In the genomic region with DNA sequence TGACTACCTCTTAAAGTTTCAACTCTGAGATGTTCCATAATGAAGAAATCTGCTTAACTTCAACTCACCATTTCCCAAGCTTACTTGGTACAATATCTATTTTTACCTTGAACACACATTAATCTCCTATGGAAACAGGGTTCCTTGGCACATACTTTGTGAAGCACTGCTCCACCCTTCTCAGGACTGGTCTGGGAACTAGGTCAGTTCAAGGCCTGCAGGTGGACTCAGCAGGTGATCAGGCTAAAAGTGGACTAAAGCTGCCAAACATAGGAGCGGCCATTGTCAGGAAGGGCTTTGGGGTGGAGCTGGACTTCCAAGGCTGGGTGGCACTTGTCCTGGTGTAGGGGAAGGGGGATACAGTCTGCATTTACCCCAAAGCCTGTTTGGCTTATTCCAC, we compare ENCODE assay signal across 26 cellular contexts.
"Had no signal": no experiment of that assay in that cellular context is flagged by ENCODE, and none has a peak within 500 bp of the region (broad histone marks: within the 10 kb centered on the region; RNA-seq: fewer than 3 reads in every experiment).

No MANE protein-coding gene starts in this region.

- H3K27me3 Mint-ChIP-seq: stimulated activated naive B cell treated with anti-CD40 and anti-IgM and Interleukin-4, amounts not matched to agents 10 μg/mL and 1 μg/mL and 100 μg/mL, for 72 hours had no signal

- H3K36me3 ChIP-seq: esophagus muscularis mucosa, gastroesophageal sphincter, heart left ventricle, left lung, ovary, sigmoid colon, thoracic aorta, tibial nerve, upper lobe of right lung, uterus had no signal

- H2AFZ ChIP-seq: hepatocyte had no signal

- H3K4me3 ChIP-seq: esophagus muscularis mucosa, gastroesophageal sphincter, heart left ventricle, hepatocyte, left lung, ovary, psoas muscle, sigmoid colon, skin epidermis, thoracic aorta, tibial nerve, upper lobe of right lung, uterus had no signal

- H3K36me3 Mint-ChIP-seq: natural killer cell; stimulated activated naive B cell treated with anti-CD40 and anti-IgM and Interleukin-4, amounts not matched to agents 10 μg/mL and 1 μg/mL and 100 μg/mL, for 72 hours had no signal

- ATAC-seq: foreskin keratinocyte; gastroesophageal sphincter; left cardiac atrium; left lung; psoas muscle; right cardiac atrium; stimulated activated naive B cell treated with anti-CD40 and anti-IgM and Interleukin-4, amounts not matched to agents 10 μg/mL and 1 μg/mL and 100 μg/mL, for 72 hours; upper lobe of right lung had no signal

- H3K79me2 ChIP-seq: hepatocyte had no signal

- H3K27me3 ChIP-seq: esophagus muscularis mucosa, foreskin keratinocyte, gastroesophageal sphincter, heart left ventricle, left lung, ovary, sigmoid colon, tibial nerve, upper lobe of right lung, uterus had no signal

- H3K9me3 ChIP-seq: esophagus muscularis mucosa, gastroesophageal sphincter, heart left ventricle, left lung, ovary, psoas muscle, sigmoid colon, thoracic aorta, tibial nerve, upper lobe of right lung, uterus had no signal

- H3K27ac ChIP-seq: esophagus muscularis mucosa, foreskin keratinocyte, gastroesophageal sphincter, heart left ventricle, hepatocyte, left lung, ovary, psoas muscle, sigmoid colon, thoracic aorta, tibial nerve, upper lobe of right lung, uterus had no signal

- DNase-seq: effector memory CD4-positive, alpha-beta T cell; foreskin keratinocyte; heart left ventricle; left cardiac atrium; left lung; mesendoderm; midbrain; natural killer cell; occipital lobe; ovary; posterior cingulate gyrus; psoas muscle; right cardiac atrium; sigmoid colon; stimulated activated CD4-positive, alpha-beta T cell treated with anti-CD3 and anti-CD28 coated beads, Interleukin-15, amount 100 ng/mL, for 24 hours; stimulated activated CD4-positive, alpha-beta T cell treated with anti-CD3 and anti-CD28 coated beads, Interleukin-2, amount 100 ng/mL, for 48 hours; stimulated activated naive B cell treated with anti-CD40 and anti-IgM and Interleukin-4, amounts not matched to agents 10 μg/mL and 1 μg/mL and 100 μg/mL, for 72 hours; upper lobe of right lung; uterus had no signal

- H3K4me1 Mint-ChIP-seq: natural killer cell; stimulated activated naive B cell treated with anti-CD40 and anti-IgM and Interleukin-4, amounts not matched to agents 10 μg/mL and 1 μg/mL and 100 μg/mL, for 72 hours had no signal

- H3K4me2 ChIP-seq: hepatocyte had no signal

- H3K27ac Mint-ChIP-seq: natural killer cell; stimulated activated naive B cell treated with anti-CD40 and anti-IgM and Interleukin-4, amounts not matched to agents 10 μg/mL and 1 μg/mL and 100 μg/mL, for 72 hours; stimulated activated naive CD8-positive, alpha-beta T cell treated with anti-CD3 and anti-CD28 coated beads, Interleukin-15, Interleukin-2, amounts not matched to agents 100 ng/mL and 50 ng/mL, for 24 hours had no signal

- H3K9me3 Mint-ChIP-seq: natural killer cell; stimulated activated naive B cell treated with anti-CD40 and anti-IgM and Interleukin-4, amounts not matched to agents 10 μg/mL and 1 μg/mL and 100 μg/mL, for 72 hours; stimulated activated naive CD8-positive, alpha-beta T cell treated with anti-CD3 and anti-CD28 coated beads, Interleukin-15, Interleukin-2, amounts not matched to agents 100 ng/mL and 50 ng/mL, for 24 hours had no signal

- H3K4me1 ChIP-seq: tibial nerve, uterus had no signal

- H3K4me3 Mint-ChIP-seq: natural killer cell; stimulated activated naive B cell treated with anti-CD40 and anti-IgM and Interleukin-4, amounts not matched to agents 10 μg/mL and 1 μg/mL and 100 μg/mL, for 72 hours; stimulated activated naive CD8-positive, alpha-beta T cell treated with anti-CD3 and anti-CD28 coated beads, Interleukin-15, Interleukin-2, amounts not matched to agents 100 ng/mL and 50 ng/mL, for 24 hours had no signal
